Comparison of ENCODE assay signal across 22 cellular contexts in the genomic region with DNA sequence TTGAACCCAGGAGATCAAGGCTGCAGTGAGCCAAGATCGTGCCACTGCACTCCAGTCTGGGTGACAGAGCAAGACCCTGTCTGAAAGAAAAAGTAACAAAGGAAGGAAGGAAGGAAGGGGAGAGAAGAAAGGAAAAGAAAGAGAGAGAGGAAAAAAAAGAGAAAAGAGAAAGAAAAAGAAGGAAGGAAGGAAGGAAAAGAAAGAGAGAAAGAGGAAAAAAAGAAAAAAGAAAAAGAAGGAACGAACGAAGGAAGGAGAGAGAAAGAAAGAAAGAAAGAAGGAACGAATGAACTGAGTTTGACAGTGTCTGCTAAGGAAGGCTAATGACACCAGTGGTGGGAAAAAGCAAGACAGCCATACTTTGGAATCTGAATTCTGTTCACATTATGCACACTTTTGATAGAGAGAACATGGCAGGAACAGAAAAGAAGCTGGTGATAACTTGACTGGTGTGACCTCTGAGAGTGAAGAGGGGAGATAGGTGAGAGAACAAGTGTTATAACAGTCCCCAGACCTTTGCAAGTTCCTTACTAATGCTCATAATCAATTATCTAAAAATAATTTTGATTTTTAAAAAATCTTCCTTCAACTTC.
DNase-seq lines count a peak whose midpoint lies in the region; ATAC-seq, FAIRE-seq and TF ChIP-seq lines count a peak whose summit lies in the region.
"Had no signal": no experiment of that assay in that cellular context is flagged by ENCODE, and none has a peak within 500 bp of the region (broad histone marks: within the 10 kb centered on the region; RNA-seq: fewer than 3 reads in every experiment).

No MANE protein-coding gene starts in this region.

- H3K27me3 ChIP-seq in K562 (ENCODE audit: control insufficient read depth in 2 of 2, insufficient read depth in 2 of 2, low read length in 2 of 2): no peaks in the 10 kb centered on the region
- H3K27me3 ChIP-seq: BLaER1 treated with 17β-estradiol and CSF1 and Interleukin-3, amounts not matched to agents 10 nM and 100 nM had no signal

- intact Hi-C loops in activated naive CD4-positive, alpha-beta T cell treated with anti-CD3 and anti-CD28 coated beads for 36 hours (cut with micrococcal nuclease): no loop called here
- intact Hi-C loops in K562 (cut with micrococcal nuclease): loop anchor here (10.0 kb wide), 1 partner anchor 341 kb away; no protein-coding TSS in a partner anchor

- H3K9ac ChIP-seq in K562 (ENCODE audit: insufficient read depth in 1 of 2, low read depth in 2 of 2, low read length in 2 of 2): no peak overlapping the region
- H3K9ac ChIP-seq: BLaER1 treated with 17β-estradiol and CSF1 and Interleukin-3, amounts not matched to agents 10 nM and 100 nM had no signal

- no peaks in the 10 kb centered on the region for H3K36me3 Mint-ChIP-seq in activated naive CD4-positive, alpha-beta T cell treated with anti-CD3 and anti-CD28 coated beads, Interleukin-2, amount 50 U/mL, for 24 hours
- H3K36me3 Mint-ChIP-seq in activated naive CD4-positive, alpha-beta T cell treated with anti-CD3 and anti-CD28 coated beads for 36 hours (ENCODE audit: low read depth): no peaks in the 10 kb centered on the region
- H3K36me3 Mint-ChIP-seq: CD8-positive, alpha-beta T cell had no signal

- peak overlapping the region; percentile 53 for H2AFZ ChIP-seq in K562 (ENCODE audit: low read depth, low read length)

- no peaks in the 10 kb centered on the region for H4K20me1 ChIP-seq in K562 (replicated peaks; ENCODE audit: control insufficient read depth, insufficient read depth, low read length)
- H4K20me1 ChIP-seq: BLaER1 treated with 17β-estradiol and CSF1 and Interleukin-3, amounts not matched to agents 10 nM and 100 nM had no signal

- no peak overlapping the region for H3K27ac ChIP-seq in HEK293 (ENCODE audit: extremely low read depth, low read depth, low read length)
- H3K27ac ChIP-seq in K562 (ENCODE audit: extremely low read depth, low read depth, low read length): no peak overlapping the region
- H3K27ac ChIP-seq: BLaER1 treated with 17β-estradiol and CSF1 and Interleukin-3, amounts not matched to agents 10 nM and 100 nM; C4-2B had no signal

- H3K9me1 ChIP-seq in K562 (ENCODE audit: control insufficient read depth, insufficient read depth, low read length): no peaks in the 10 kb centered on the region

- TF ChIP-seq EP300 in K562 (IDR thresholded peaks at IDR 0.05; ENCODE audit: low read length): no peak

- TF ChIP-seq RAD21 in K562 (CRISPR knock-in tag; conservative IDR thresholded peaks at IDR 0.05 in 1 of 2, IDR thresholded peaks at IDR 0.05 in 1 of 2): no peak

- WGBS in K562 (ENCODE audit: insufficient coverage, low coverage, missing lambda C conversion rate): 49% methylated on average over 2 of the region's 4 CpGs

- H3K27me3 Mint-ChIP-seq in activated naive CD4-positive, alpha-beta T cell treated with anti-CD3 and anti-CD28 coated beads, Interleukin-2, amount 50 U/mL, for 24 hours: peaks cover 5% of the 10 kb centered on the region
- peaks cover 3% of the 10 kb centered on the region for H3K27me3 Mint-ChIP-seq in activated naive CD4-positive, alpha-beta T cell treated with anti-CD3 and anti-CD28 coated beads for 36 hours (ENCODE audit: low read depth)
- H3K27me3 Mint-ChIP-seq: CD4-positive, alpha-beta T cell had no signal

- H3K4me1 Mint-ChIP-seq in activated naive CD4-positive, alpha-beta T cell treated with anti-CD3 and anti-CD28 coated beads, Interleukin-2, amount 50 U/mL, for 24 hours: no peaks in the 10 kb centered on the region
- no peaks in the 10 kb centered on the region for H3K4me1 Mint-ChIP-seq in activated naive CD4-positive, alpha-beta T cell treated with anti-CD3 and anti-CD28 coated beads for 36 hours (ENCODE audit: low read depth)

- no peaks in the 10 kb centered on the region for H3K36me3 ChIP-seq in HEK293 (ENCODE audit: control insufficient read depth in 2 of 2, insufficient read depth in 1 of 2, low read length in 2 of 2)
- H3K36me3 ChIP-seq in K562 (ENCODE audit: control insufficient read depth, insufficient read depth, low read length): no peaks in the 10 kb centered on the region; the same call in 2 of the 3 replicates

- H3K27ac Mint-ChIP-seq in activated naive CD4-positive, alpha-beta T cell treated with anti-CD3 and anti-CD28 coated beads, Interleukin-2, amount 50 U/mL, for 24 hours: peak overlapping the region; percentile 78
- no peak overlapping the region for H3K27ac Mint-ChIP-seq in activated naive CD4-positive, alpha-beta T cell treated with anti-CD3 and anti-CD28 coated beads for 36 hours
- H3K27ac Mint-ChIP-seq: CD4-positive, alpha-beta T cell; CD8-positive, alpha-beta T cell had no signal

- H3K4me1 ChIP-seq in HEK293 (ENCODE audit: control insufficient read depth, insufficient read depth, low read length) (no peaks in the 10 kb centered on the region), K562 (replicated peaks in 1 of 2; ENCODE audit: control insufficient read depth in 2 of 2, insufficient read depth in 2 of 2, low read length in 2 of 2) (peaks cover 10 to 26% of the 10 kb centered on the region in 2 experiments)
- H3K4me1 ChIP-seq: Caco-2 had no signal

- H3K4me3 ChIP-seq in HEK293 (ENCODE audit: low read depth, low read length) (no peak overlapping the region), K562 (no peak overlapping the region)
- H3K4me3 ChIP-seq: BLaER1 treated with 17β-estradiol and CSF1 and Interleukin-3, amounts not matched to agents 10 nM and 100 nM; GM12878 had no signal

- FAIRE-seq in K562 (lab: Jason Lieb, UNC): no peak
- FAIRE-seq: A204.1, D721Med, GM12878, GM18507 had no signal

- H3K9me3 ChIP-seq in HEK293 (ENCODE audit: control insufficient read depth, insufficient read depth, low read depth, low read length): no peaks in the 10 kb centered on the region
- peaks cover 14% of the 10 kb centered on the region for H3K9me3 ChIP-seq in K562 (replicated peaks; ENCODE audit: control insufficient read depth, insufficient read depth, low read depth, low read length)
- H3K9me3 ChIP-seq: Caco-2 had no signal

- no peak overlapping the region for H3K4me2 ChIP-seq in K562 (ENCODE audit: insufficient read depth, low read length)
- H3K4me2 ChIP-seq: BLaER1 treated with 17β-estradiol and CSF1 and Interleukin-3, amounts not matched to agents 10 nM and 100 nM had no signal

- H3K79me2 ChIP-seq in K562 (ENCODE audit: control insufficient read depth, insufficient read depth, low read length): no peaks in the 10 kb centered on the region

- no peak for DNase-seq in activated naive CD4-positive, alpha-beta T cell treated with anti-CD3 and anti-CD28 coated beads for 36 hours
- DNase-seq in K562 (ENCODE audit: extremely low read depth in 1 of 4, low spot score in 3 of 4) (no peak), DMS53 treated with DMSO at 0.1 percent for 48 hours (lab: John Stamatoyannopoulos, UW; ENCODE audit: unreplicated experiment) (no peak), NCI-H1436 (lab: John Stamatoyannopoulos, UW) (no peak)
- DNase-seq: 8988T; ACHN; Caco-2; Calu3; CD4-positive, alpha-beta T cell; CD8-positive, alpha-beta T cell; DMS79; DND-41; EL; GDM1 had no signal

- peaks cover 5% of the 10 kb centered on the region for H3K9me3 Mint-ChIP-seq in activated naive CD4-positive, alpha-beta T cell treated with anti-CD3 and anti-CD28 coated beads, Interleukin-2, amount 50 U/mL, for 24 hours
- peaks cover 6% of the 10 kb centered on the region for H3K9me3 Mint-ChIP-seq in activated naive CD4-positive, alpha-beta T cell treated with anti-CD3 and anti-CD28 coated beads for 36 hours

- CTCF ChIA-PET in activated naive CD4-positive, alpha-beta T cell treated with anti-CD3 and anti-CD28 coated beads for 36 hours (lab: Charles Lee): interaction anchor here (1.4 kb wide), 1 partner anchor 170 kb away, joined by 3 read pairs; no protein-coding TSS in a partner anchor
- CTCF ChIA-PET in HEK293 (lab: Yijun Ruan, JAX) (interaction anchor here (0.7 to 1.0 kb wide), 3 partner anchors 34 to 344 kb away, joined by 3 read pairs; no protein-coding TSS in a partner anchor), K562 (lab: Yijun Ruan, JAX; ENCODE audit: low intra/inter-chr PET ratio) (no interaction called here)

- POLR2A ChIA-PET in HEK293 (lab: Yijun Ruan, JAX) (interaction anchor here (0.6 kb wide), 1 partner anchor 379 kb away, joined by 3 read pairs; no protein-coding TSS in a partner anchor), K562 (lab: Yijun Ruan, JAX) (interaction anchor here (1.0 kb wide), 1 partner anchor 15 kb away, joined by 3 read pairs; no protein-coding TSS in a partner anchor)

- TF ChIP-seq POLR2A in K562 (conservative IDR thresholded peaks at IDR 0.05): no peak

- TF ChIP-seq CTCF in HEK293 (tag by site-specific recombination; IDR thresholded peaks at IDR 0.05) (no peak), K562 (IDR thresholded peaks at IDR 0.05 in 2 of 3, conservative IDR thresholded peaks at IDR 0.05 in 1 of 3; ENCODE audit: insufficient read depth in 2 of 3, low read depth in 1 of 3, low read length in 3 of 3) (no peak)

- BruUV-seq in K562 (replicated peaks; lab: Mats Ljungman, UMichigan): no TSS peak

- no peak for ATAC-seq in K562
- ATAC-seq: CD8-positive, alpha-beta T cell; GM12878 had no signal

- in situ Hi-C loops in K562 (cut with MboI): no loop called here

- no peak overlapping the region for H3K4me3 Mint-ChIP-seq in activated naive CD4-positive, alpha-beta T cell treated with anti-CD3 and anti-CD28 coated beads, Interleukin-2, amount 50 U/mL, for 24 hours
- H3K4me3 Mint-ChIP-seq in activated naive CD4-positive, alpha-beta T cell treated with anti-CD3 and anti-CD28 coated beads for 36 hours: no peak overlapping the region
- H3K4me3 Mint-ChIP-seq: CD4-positive, alpha-beta T cell; CD8-positive, alpha-beta T cell had no signal

TF ChIP-seq in HEK293, 187 proteins besides CTCF, POLR2A, EP300 and RAD21:
- TF ChIP-seq ZNF239 (tag by site-specific recombination; IDR thresholded peaks at IDR 0.05) (no peak), ZNF366 (tag by site-specific recombination; conservative IDR thresholded peaks at IDR 0.05) (peak; percentile 74; the same call in 1 of the 2 replicates)

TF ChIP-seq in K562, 482 proteins besides CTCF, POLR2A, EP300 and RAD21 (continues in another document):
- peak; percentile 53; the same call in 1 of the 2 replicates for TF ChIP-seq EHMT2 (IDR thresholded peaks at IDR 0.05)
- 0 out of 2 replicates have a peak, but pooled peaks have one; percentile 37 for TF ChIP-seq HLTF (IDR thresholded peaks at IDR 0.05)
- peak; percentile 72 for TF ChIP-seq ARID2 (IDR thresholded peaks at IDR 0.05)
- TF ChIP-seq SMARCA4 (IDR thresholded peaks at IDR 0.05): 0 out of 2 replicates have a peak, but pooled peaks have one; percentile 36
- TF ChIP-seq SETDB1 (IDR thresholded peaks at IDR 0.05; ENCODE audit: low read length): no peak
